ENCODE assay signal across 9 cellular contexts in genomic region chr6:13261464-13261994, GRCh38.
DNase-seq lines count a peak whose midpoint lies in the region; ATAC-seq and TF ChIP-seq lines count a peak whose summit lies in the region.
"Had no signal": no experiment of that assay in that cellular context is flagged by ENCODE, and none has a peak within 500 bp of the region (broad histone marks: within the 10 kb centered on the region; RNA-seq: fewer than 3 reads in every experiment).

No MANE protein-coding gene starts in this region.

- H3K9me3 Mint-ChIP-seq in activated T-cell treated with anti-CD3 and anti-CD28 coated beads, Interleukin-2, amount 50 U/mL, for 24 hours, result peaks cover 3% of the 10 kb centered on the region
- H3K9me3 Mint-ChIP-seq in Caco-2 (ENCODE audit: unreplicated experiment), result peaks cover 15% of the 10 kb centered on the region

- CTCF ChIA-PET in Caco-2 (lab: Charles Lee), result no interaction called here

- H3K4me3 ChIP-seq in Caco-2 (ENCODE audit: low read depth, low read length), result no peak overlapping the region

- H3K27ac Mint-ChIP-seq in activated T-cell treated with anti-CD3 and anti-CD28 coated beads, Interleukin-2, amount 50 U/mL, for 24 hours, result no peak overlapping the region
- H3K27ac Mint-ChIP-seq in Caco-2 (ENCODE audit: unreplicated experiment), result no peak overlapping the region
- H3K27ac Mint-ChIP-seq: activated CD8-positive, alpha-beta memory T cell treated with anti-CD3 and anti-CD28 coated beads, Interleukin-2, amount 10 ng/mL, durations not matched to agents 7 days and 5 days had no signal

- POLR2A ChIA-PET in Caco-2 (lab: Charles Lee), result no interaction called here

- H3K36me3 ChIP-seq in Caco-2 (ENCODE audit: control insufficient read depth, insufficient read depth, low read length), result no peaks in the 10 kb centered on the region

- H3K4me3 Mint-ChIP-seq in activated T-cell treated with anti-CD3 and anti-CD28 coated beads, Interleukin-2, amount 50 U/mL, for 24 hours, result no peak overlapping the region
- H3K4me3 Mint-ChIP-seq in Caco-2 (ENCODE audit: unreplicated experiment), result no peak overlapping the region
- H3K4me3 Mint-ChIP-seq: activated CD8-positive, alpha-beta memory T cell treated with anti-CD3 and anti-CD28 coated beads, Interleukin-2, amount 10 ng/mL, durations not matched to agents 7 days and 5 days had no signal

- H3K36me3 Mint-ChIP-seq in activated T-cell treated with anti-CD3 and anti-CD28 coated beads, Interleukin-2, amount 50 U/mL, for 24 hours (ENCODE audit: low read depth), result no peaks in the 10 kb centered on the region
- H3K36me3 Mint-ChIP-seq in Caco-2 (ENCODE audit: insufficient read depth, unreplicated experiment), result no peaks in the 10 kb centered on the region

- peak; percentile 5 for DNase-seq in activated T-cell treated with anti-CD3 and anti-CD28 coated beads for 1 hour (ENCODE audit: low read depth)
- no peak for DNase-seq in activated T-cell treated with anti-CD3 and anti-CD28 coated beads, Interleukin-2, amount 50 U/mL, for 24 hours
- peak; percentile 79 to 97 for DNase-seq in NOMO-1 (lab: John Stamatoyannopoulos, UW; ENCODE audit: unreplicated experiment in 2 of 2)
- no peak for DNase-seq in sciatic nerve (ENCODE audit: low spot score)
- no peak for DNase-seq in HuH-7 (ENCODE audit: low spot score)
- DNase-seq in HK-2 (ENCODE audit: unreplicated experiment), result no peak
- no peak for DNase-seq in Caco-2
- DNase-seq: activated CD8-positive, alpha-beta memory T cell treated with anti-CD3 and anti-CD28 coated beads, Interleukin-2, amount 10 ng/mL, durations not matched to agents 7 days and 5 days had no signal

- no TSS peak for BruUV-seq in Caco-2 (replicated peaks; lab: Mats Ljungman, UMichigan)

- no peaks in the 10 kb centered on the region for H3K27me3 Mint-ChIP-seq in activated T-cell treated with anti-CD3 and anti-CD28 coated beads, Interleukin-2, amount 50 U/mL, for 24 hours
- H3K27me3 Mint-ChIP-seq in Caco-2 (ENCODE audit: insufficient read depth, unreplicated experiment), result no peaks in the 10 kb centered on the region
- H3K27me3 Mint-ChIP-seq: activated CD8-positive, alpha-beta memory T cell treated with anti-CD3 and anti-CD28 coated beads, Interleukin-2, amount 10 ng/mL, durations not matched to agents 7 days and 5 days had no signal

- peaks cover 3% of the 10 kb centered on the region for H3K4me1 Mint-ChIP-seq in activated T-cell treated with anti-CD3 and anti-CD28 coated beads, Interleukin-2, amount 50 U/mL, for 24 hours (ENCODE audit: low read depth)
- H3K4me1 Mint-ChIP-seq in Caco-2 (ENCODE audit: low read depth, unreplicated experiment), result peaks cover 19% of the 10 kb centered on the region

- no peaks in the 10 kb centered on the region for H3K9me3 ChIP-seq in Caco-2

- no peak for TF ChIP-seq CTCF in Caco-2 (IDR thresholded peaks at IDR 0.05; ENCODE audit: insufficient read depth in 1 of 2, low read depth in 1 of 2, low read length in 1 of 2, severe bottlenecking in 1 of 2, unreplicated experiment in 1 of 2)

- peaks cover 5% of the 10 kb centered on the region; the same call in 1 of the 2 replicates for H3K4me1 ChIP-seq in Caco-2

- ATAC-seq in HG02852 (IDR thresholded peaks at IDR 0.05; ENCODE audit: unreplicated experiment), result peak; percentile 58
- peak; percentile 41 for ATAC-seq in sciatic nerve
- ATAC-seq: activated CD8-positive, alpha-beta memory T cell treated with anti-CD3 and anti-CD28 coated beads, Interleukin-2, amount 10 ng/mL, durations not matched to agents 7 days and 5 days had no signal

- no peaks in the 10 kb centered on the region for H3K27me3 ChIP-seq in Caco-2 (replicated peaks; ENCODE audit: control insufficient read depth, insufficient read depth, low read length)

- intact Hi-C loops in sciatic nerve (cut with DNase I) (no loop called here), Caco-2 (cut with micrococcal nuclease; ENCODE audit: unreplicated experiment) (no loop called here)

Comparison
In these comparisons a context has a peak if more than half of its experiments do, and no peak if none do; other contexts are left out.
1. DNase-seq: peak in activated T-cell treated with anti-CD3 and anti-CD28 coated beads for 1 hour (single experiment) and NOMO-1 (2 of 2); none in activated T-cell treated with anti-CD3 and anti-CD28 coated beads, Interleukin-2, amount 50 U/mL, for 24 hours (single experiment), sciatic nerve (single experiment), HuH-7 (single experiment), HK-2 (single experiment) and Caco-2 (0 of 2).